In genomic region chr9:70888471-70888870, GRCh38 we compare ENCODE assay signal across 27 cellular contexts.
"Had no signal": no experiment of that assay in that cellular context is flagged by ENCODE, and none has a peak within 500 bp of the region (broad histone marks: within the 10 kb centered on the region; RNA-seq: fewer than 3 reads in every experiment).

No MANE protein-coding gene starts in this region.

- H3K27ac ChIP-seq: stomach, suprapubic skin, testis, thoracic aorta, thyroid gland, tibial artery, tibial nerve, transverse colon, upper lobe of left lung, upper lobe of right lung, uterus, vagina had no signal

- DNase-seq: stimulated activated CD4-positive, alpha-beta T cell treated with anti-CD3 and anti-CD28 coated beads, Interleukin-2, amount 100 ng/mL, for 48 hours; stimulated activated CD4-positive, alpha-beta T cell treated with anti-CD3 and anti-CD28 coated beads, Interleukin-4, amount 100 ng/mL, for 1 hour; stimulated activated CD4-positive, alpha-beta T cell treated with anti-CD3 and anti-CD28 coated beads, Interleukin-4, amount 100 ng/mL, for 24 hours; stimulated activated CD4-positive, alpha-beta T cell treated with anti-CD3 and anti-CD28 coated beads, Interleukin-4, amount 100 ng/mL, for 4 hours; stimulated activated CD8-positive, alpha-beta memory T cell treated with anti-CD3 and anti-CD28 coated beads, Interleukin-4, amount 100 ng/mL, for 48 hours; stimulated activated naive B cell treated with anti-CD40 and anti-IgM and Interleukin-4, amounts not matched to agents 10 μg/mL and 1 μg/mL and 100 μg/mL, for 72 hours; stimulated activated naive CD4-positive, alpha-beta T cell; stimulated activated naive CD4-positive, alpha-beta T cell treated with Interleukin-2 at 50 U/mL for 16 hours; stimulated activated naive CD8-positive, alpha-beta T cell treated with anti-CD3 and anti-CD28 coated beads, Interleukin-15, amount 100 ng/mL, for 72 hours; stimulated activated naive CD8-positive, alpha-beta T cell treated with anti-CD3 and anti-CD28 coated beads, Interleukin-15, Interleukin-2, amounts not matched to agents 100 U/mL and 50 U/mL, for 24 hours; stomach; substantia nigra; testis; thyroid gland; tibial artery; transverse colon; trophoblast cell; upper lobe of left lung; upper lobe of right lung; uterus had no signal

- ATAC-seq: stimulated activated effector memory CD8-positive, alpha-beta T cell treated with anti-CD3 and anti-CD28 coated beads, Interleukin-12 subunit alpha, Interleukin-12 subunit beta, amount 100 ng/mL, for 72 hours; stimulated activated memory B cell treated with anti-CD40 and anti-IgM and Interleukin-4, amounts not matched to agents 10 μg/mL and 1 μg/mL and 100 μg/mL, for 72 hours; stimulated activated naive B cell treated with anti-CD40 and anti-IgM and Interleukin-4, amounts not matched to agents 10 μg/mL and 1 μg/mL and 100 μg/mL, for 72 hours; stimulated activated naive CD8-positive, alpha-beta T cell treated with anti-CD3 and anti-CD28 coated beads, Interleukin-15, amount 100 ng/mL, for 72 hours; stimulated activated naive CD8-positive, alpha-beta T cell treated with anti-CD3 and anti-CD28 coated beads, Interleukin-15, Interleukin-2, amounts not matched to agents 100 U/mL and 50 U/mL, for 24 hours; upper lobe of right lung had no signal

- H3K4me1 ChIP-seq: stomach, suprapubic skin, testis, thyroid gland, tibial artery, transverse colon, upper lobe of left lung, upper lobe of right lung, uterus, vagina had no signal

- H3K27me3 ChIP-seq: stomach, suprapubic skin, testis, thyroid gland, tibial artery, tibial nerve, transverse colon, upper lobe of left lung, upper lobe of right lung, uterus, vagina had no signal

- H3K36me3 ChIP-seq: stomach, suprapubic skin, thoracic aorta, thyroid gland, tibial artery, tibial nerve, transverse colon, upper lobe of left lung, upper lobe of right lung, uterus, vagina had no signal

- FAIRE-seq: urothelium cell line had no signal

- H3K4me3 ChIP-seq: stomach, suprapubic skin, testis, thoracic aorta, thyroid gland, tibial artery, tibial nerve, transverse colon, upper lobe of left lung, upper lobe of right lung, uterus, vagina had no signal

- H3K9me3 ChIP-seq: stomach, suprapubic skin, testis, thoracic aorta, thyroid gland, tibial artery, tibial nerve, transverse colon, upper lobe of left lung, upper lobe of right lung, uterus, vagina had no signal
